ENCODE assay signal across 9 cellular contexts in genomic region chr2:120741514-120742448, GRCh38. TPM values are rescaled to one million over a fixed set of nuclear protein-coding genes. Genes with fewer than 3 reads are reported as not detected.
A peak's percentile ranks its signal among the peaks of the same experiment; 100 is the strongest.
DNase-seq lines count a peak whose midpoint lies in the region; ATAC-seq and TF ChIP-seq lines count a peak whose summit lies in the region.
"Had no signal": no experiment of that assay in that cellular context is flagged by ENCODE, and none has a peak within 500 bp of the region (broad histone marks: within the 10 kb centered on the region; RNA-seq: fewer than 3 reads in every experiment).

No MANE protein-coding gene starts in this region.

- H3K4me3 Mint-ChIP-seq in endodermal cell (peak overlapping the region; percentile 62), mesothelial cell of epicardium (peak overlapping the region; percentile 72)

- H3K4me1 ChIP-seq in endodermal cell (ENCODE audit: control insufficient read depth, insufficient read depth, low read length) (peaks cover 10% of the 10 kb centered on the region), upper lobe of right lung (peaks cover 21% of the 10 kb centered on the region)

- H3K4me1 Mint-ChIP-seq in endodermal cell (peaks cover 45% of the 10 kb centered on the region), mesothelial cell of epicardium (peaks cover 53% of the 10 kb centered on the region)

- DNase-seq in NCI-H345 (lab: John Stamatoyannopoulos, UW) (peak; percentile 11), NCI-H345 treated with DMSO at 0.1 percent for 48 hours (lab: John Stamatoyannopoulos, UW; ENCODE audit: unreplicated experiment) (no peak), endodermal cell (peak; percentile 82), mesothelial cell of epicardium (ENCODE audit: low spot score in 2 of 2, unreplicated experiment in 2 of 2) (no peak), upper lobe of right lung (no peak), left colon (no peak)

- H3K27ac Mint-ChIP-seq in endodermal cell, result peak overlapping the region; percentile 88
- peak overlapping the region; percentile 95 for H3K27ac Mint-ChIP-seq in mesothelial cell of epicardium

- peak overlapping the region; percentile 75 for H3K4me3 ChIP-seq in endodermal cell (ENCODE audit: low read length)
- peak overlapping the region; percentile 26 for H3K4me3 ChIP-seq in upper lobe of right lung

- peak; percentile 13 for TF ChIP-seq CTCF in endodermal cell (conservative IDR thresholded peaks at IDR 0.05)
- no peak for TF ChIP-seq CTCF in mesothelial cell of epicardium (IDR thresholded peaks at IDR 0.05; ENCODE audit: unreplicated experiment)
- no peak for TF ChIP-seq CTCF in upper lobe of right lung (IDR thresholded peaks at IDR 0.05)

- WGBS in endodermal cell (ENCODE audit: insufficient coverage in 1 of 2, insufficient read length in 1 of 2), 2 experiments, result 4 to 8% methylated on average over 11 to 80 of the region's 80 CpGs

- H3K36me3 ChIP-seq in endodermal cell (ENCODE audit: control insufficient read depth, insufficient read depth, low read length) (no peaks in the 10 kb centered on the region), upper lobe of right lung (no peaks in the 10 kb centered on the region)

- H3K9me3 Mint-ChIP-seq in endodermal cell (no peaks in the 10 kb centered on the region), mesothelial cell of epicardium (no peaks in the 10 kb centered on the region)

- peak overlapping the region; percentile 64 for H3K9ac ChIP-seq in endodermal cell (ENCODE audit: extremely low read depth, low read length, poor library complexity, severe bottlenecking)

- H3K36me3 Mint-ChIP-seq in endodermal cell (ENCODE audit: low read depth), result no peaks in the 10 kb centered on the region
- no peaks in the 10 kb centered on the region for H3K36me3 Mint-ChIP-seq in mesothelial cell of epicardium

- H3K9me3 ChIP-seq in endodermal cell (ENCODE audit: control insufficient read depth, low read length) (no peaks in the 10 kb centered on the region), upper lobe of right lung (no peaks in the 10 kb centered on the region)

- intact Hi-C loops in upper lobe of right lung (cut with DNase I) (no loop called here), left colon (cut with DNase I, micrococcal nuclease) (no loop called here)

- no peaks in the 10 kb centered on the region for H3K27me3 ChIP-seq in endodermal cell (ENCODE audit: control insufficient read depth, insufficient read depth, low read length, poor library complexity, severe bottlenecking)
- H3K27me3 ChIP-seq in upper lobe of right lung, result peaks cover 75% of the 10 kb centered on the region

- ATAC-seq in upper lobe of right lung (no peak), HG02571 (IDR thresholded peaks at IDR 0.05; ENCODE audit: unreplicated experiment) (no peak), GM18520 (IDR thresholded peaks at IDR 0.05; ENCODE audit: unreplicated experiment) (no peak), left colon (no peak)

- H3K27ac ChIP-seq in endodermal cell (ENCODE audit: low read depth, low read length) (peak overlapping the region; percentile 98), upper lobe of right lung (no peak overlapping the region)

- no peaks in the 10 kb centered on the region for H3K27me3 Mint-ChIP-seq in endodermal cell (ENCODE audit: insufficient read depth)
- H3K27me3 Mint-ChIP-seq in mesothelial cell of epicardium (ENCODE audit: low read depth), result no peaks in the 10 kb centered on the region

RNA-seq across cellular contexts. Expression of gene GLI2, which starts 6.1 kb away (rescaled TPM):
- 10 to 100 TPM; 17.0 to 24.2 TPM for total RNA-seq in endodermal cell
- polyA plus RNA-seq in endodermal cell (2013, experiment 1 of 2), result 29.8 TPM
- polyA plus RNA-seq in endodermal cell (2013, experiment 2 of 2), result 28.3 TPM
- 65.3 to 67.0 TPM (median 65.6 TPM) in 3 replicates for total RNA-seq in mesothelial cell of epicardium
- 4.7 TPM for total RNA-seq in upper lobe of right lung
- total RNA-seq in left colon, result 1 to 10 TPM; 1.4 to 4.0 TPM
- total RNA-seq: lung microvascular endothelial cell had no signal

Comparison
In these comparisons a context has a peak if more than half of its experiments do, and no peak if none do; other contexts are left out.
1. DNase-seq: peak in NCI-H345 (single experiment) and endodermal cell (single experiment); none in NCI-H345 treated with DMSO at 0.1 percent for 48 hours (single experiment), mesothelial cell of epicardium (0 of 2), upper lobe of right lung (single experiment) and left colon (0 of 2).